ENCODE assay signal across 17 cellular contexts in the genomic region with DNA sequence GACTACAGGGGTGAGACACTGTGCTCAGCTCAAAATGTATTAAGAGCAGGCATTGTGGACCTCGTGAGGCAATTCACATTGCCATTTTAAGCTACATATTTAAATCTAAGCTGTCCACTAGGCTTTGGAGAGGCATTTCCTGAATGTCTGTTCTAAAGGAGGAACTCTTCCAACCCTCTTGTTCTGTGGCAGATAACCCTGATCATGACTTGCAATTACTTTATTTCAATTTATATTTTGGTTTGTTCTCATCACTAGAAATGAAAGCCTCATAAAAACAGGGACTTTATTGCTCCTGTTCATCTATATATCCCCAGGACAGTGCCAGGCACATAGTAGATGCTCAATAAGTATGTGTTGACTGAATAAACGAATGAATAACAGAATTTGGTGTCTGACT.
"Had no signal": no experiment of that assay in that cellular context is flagged by ENCODE, and none has a peak within 500 bp of the region (broad histone marks: within the 10 kb centered on the region; RNA-seq: fewer than 3 reads in every experiment).

No MANE protein-coding gene starts in this region.

- ATAC-seq: heart left ventricle; naive thymus-derived CD4-positive, alpha-beta T cell had no signal

- DNase-seq: effector CD4-positive, alpha-beta T cell; erythroblast; heart left ventricle; hippocampal formation; naive thymus-derived CD4-positive, alpha-beta T cell; nephron progenitor cell; ovary; small intestine; stimulated activated CD4-positive, alpha-beta T cell treated with anti-CD3 and anti-CD28 coated beads, Interleukin-12 subunit alpha, Interleukin-12 subunit beta, amount 100 ng/mL, for 4 hours; stimulated activated naive CD4-positive, alpha-beta T cell; trophoblast cell had no signal

- H3K4me3 ChIP-seq: coronary artery, heart left ventricle, ovary, right atrium auricular region had no signal

- H3K36me3 Mint-ChIP-seq: naive thymus-derived CD4-positive, alpha-beta T cell had no signal

- H3K27ac ChIP-seq: coronary artery, heart left ventricle, ovary, right atrium auricular region had no signal

- H3K9me3 ChIP-seq: ovary, right atrium auricular region had no signal

- H3K4me3 Mint-ChIP-seq: endodermal cell; naive thymus-derived CD4-positive, alpha-beta T cell; nephron progenitor cell had no signal

- H3K4me1 Mint-ChIP-seq: naive thymus-derived CD4-positive, alpha-beta T cell had no signal

- H3K4me1 ChIP-seq: heart left ventricle, right atrium auricular region had no signal

- H3K27ac Mint-ChIP-seq: endodermal cell; naive thymus-derived CD4-positive, alpha-beta T cell; nephron progenitor cell had no signal

- H3K36me3 ChIP-seq: heart left ventricle, ovary, right atrium auricular region had no signal

- FAIRE-seq: endothelial cell of umbilical vein, frontal cortex, islet of Langerhans, small intestine had no signal

- H3K27me3 ChIP-seq: ovary, right atrium auricular region had no signal

- H3K9me3 Mint-ChIP-seq: endodermal cell, nephron progenitor cell had no signal
